ENCODE assay signal across 18 cellular contexts in genomic region chr7:13745530-13745929, GRCh38.
"Had no signal": no experiment of that assay in that cellular context is flagged by ENCODE, and none has a peak within 500 bp of the region (broad histone marks: within the 10 kb centered on the region; RNA-seq: fewer than 3 reads in every experiment).

No MANE protein-coding gene starts in this region.

- ATAC-seq: activated CD8-positive, alpha-beta T cell treated with anti-CD3 and anti-CD28 coated beads for 36 hours; esophagus mucosa; naive thymus-derived CD4-positive, alpha-beta T cell; psoas muscle; right cardiac atrium; stimulated activated naive CD8-positive, alpha-beta T cell treated with anti-CD3 and anti-CD28 coated beads, Interleukin-15, Interleukin-2, amounts not matched to agents 100 U/mL and 50 U/mL, for 24 hours had no signal

- H3K4me3 ChIP-seq: ascending aorta, neural progenitor cell, ovary, psoas muscle, skin epidermis, tibial artery had no signal

- DNase-seq: activated B cell treated with CpG ODN at 0.5 μM for 24 hours; activated CD4-positive, alpha-beta T cell treated with anti-CD3 and anti-CD28 coated beads for 48 hours; activated CD8-positive, alpha-beta T cell treated with anti-CD3 and anti-CD28 coated beads for 36 hours; activated naive CD4-positive, alpha-beta T cell treated with anti-CD3 and anti-CD28 coated beads for 36 hours; activated T-cell treated with anti-CD3 and anti-CD28 coated beads, Interleukin-2, amount 50 U/mL, for 24 hours; cortex of kidney; effector CD4-positive, alpha-beta T cell; naive thymus-derived CD4-positive, alpha-beta T cell; ovary; psoas muscle; right cardiac atrium; stimulated activated naive CD8-positive, alpha-beta T cell treated with anti-CD3 and anti-CD28 coated beads, Interleukin-15, Interleukin-2, amounts not matched to agents 100 U/mL and 50 U/mL, for 24 hours; substantia nigra; tibial artery had no signal
